Comparison of ENCODE assay signal across 8 cellular contexts in genomic region chr9:134059661-134060395, GRCh38.
DNase-seq lines count a peak whose midpoint lies in the region; ATAC-seq lines count a peak whose summit lies in the region.

No MANE protein-coding gene starts in this region.

- no peaks in the 10 kb centered on the region for H3K9me3 Mint-ChIP-seq in T-helper 2 cell treated with Interferon-gamma antibody and Interleukin-4, amounts not matched to agents 5 μg/mL and 100 μg/mL, for 36 hours

- peaks cover 6% of the 10 kb centered on the region for H3K4me1 Mint-ChIP-seq in T-helper 2 cell treated with Interferon-gamma antibody and Interleukin-4, amounts not matched to agents 5 μg/mL and 100 μg/mL, for 36 hours (ENCODE audit: low read depth)

- no peaks in the 10 kb centered on the region for H3K27me3 Mint-ChIP-seq in T-helper 2 cell treated with Interferon-gamma antibody and Interleukin-4, amounts not matched to agents 5 μg/mL and 100 μg/mL, for 36 hours (ENCODE audit: low read depth)

- DNase-seq in 8988T (peak; percentile 41), midbrain (lab: John Stamatoyannopoulos, UW) (peak; percentile 23), amniotic stem cell (lab: John Stamatoyannopoulos, UW) (no peak), inferior parietal cortex (ENCODE audit: extremely low spot score) (no peak), NCI-H2171 treated with DMSO at 0.1 percent for 48 hours (lab: John Stamatoyannopoulos, UW) (no peak)
- DNase-seq in T-helper 2 cell treated with Interferon-gamma antibody and Interleukin-4, amounts not matched to agents 5 μg/mL and 100 μg/mL, for 36 hours (ENCODE audit: low spot score) = no peak

- ATAC-seq in GM18873 (IDR thresholded peaks at IDR 0.05; ENCODE audit: low FRiP score, unreplicated experiment) (peak; percentile 48), HG03060 (IDR thresholded peaks at IDR 0.05; ENCODE audit: low read depth, unreplicated experiment) (peak; percentile 67)

- peak overlapping the region; percentile 26 for H3K27ac Mint-ChIP-seq in T-helper 2 cell treated with Interferon-gamma antibody and Interleukin-4, amounts not matched to agents 5 μg/mL and 100 μg/mL, for 36 hours

- peaks cover 2% of the 10 kb centered on the region for H3K36me3 Mint-ChIP-seq in T-helper 2 cell treated with Interferon-gamma antibody and Interleukin-4, amounts not matched to agents 5 μg/mL and 100 μg/mL, for 36 hours (ENCODE audit: low read depth)

- no peak overlapping the region for H3K4me3 Mint-ChIP-seq in T-helper 2 cell treated with Interferon-gamma antibody and Interleukin-4, amounts not matched to agents 5 μg/mL and 100 μg/mL, for 36 hours

Comparison
In these comparisons a context has a peak if more than half of its experiments do, and no peak if none do; other contexts are left out.
1. DNase-seq: peak in 8988T (single experiment) and midbrain (single experiment); none in T-helper 2 cell treated with Interferon-gamma antibody and Interleukin-4, amounts not matched to agents 5 μg/mL and 100 μg/mL, for 36 hours (single experiment), amniotic stem cell (single experiment), inferior parietal cortex (single experiment) and NCI-H2171 treated with DMSO at 0.1 percent for 48 hours (single experiment).